ENCODE assay signal across 9 cellular contexts in the genomic region with DNA sequence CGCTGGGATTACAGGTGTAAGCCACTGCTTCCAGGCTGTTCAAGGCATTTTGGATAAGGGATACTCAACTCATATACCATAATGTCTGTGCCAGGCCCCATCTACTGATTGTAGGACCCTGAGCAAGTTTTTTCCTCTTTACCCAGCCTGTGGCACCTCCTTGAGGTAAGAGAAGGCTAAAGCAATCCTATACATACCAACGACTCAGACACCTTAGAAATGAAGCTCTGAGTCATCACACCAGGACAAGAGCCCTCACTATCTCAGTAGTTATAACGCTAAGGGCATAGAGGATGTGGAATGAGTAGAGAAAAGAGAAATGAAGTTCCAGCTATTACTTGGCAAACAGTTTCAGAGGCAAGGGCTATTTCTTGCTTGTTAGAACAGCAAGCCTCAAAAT. TPM values are rescaled to one million over a fixed set of nuclear protein-coding genes. Genes with fewer than 3 reads are reported as not detected.
DNase-seq lines count a peak whose midpoint lies in the region; ATAC-seq and TF ChIP-seq lines count a peak whose summit lies in the region.
"Had no signal": no experiment of that assay in that cellular context is flagged by ENCODE, and none has a peak within 500 bp of the region (broad histone marks: within the 10 kb centered on the region; RNA-seq: fewer than 3 reads in every experiment).

No MANE protein-coding gene starts in this region.

- DNase-seq in NOMO-1 (lab: John Stamatoyannopoulos, UW; ENCODE audit: unreplicated experiment in 2 of 2) = peak; percentile 10 to 11
- no peak for DNase-seq in NOMO-1 treated with dmso at 0.1 percent for 144 hours (lab: John Stamatoyannopoulos, UW; ENCODE audit: unreplicated experiment)
- DNase-seq in activated CD8-positive, alpha-beta T cell treated with anti-CD3 and anti-CD28 coated beads, Interleukin-2, amount 10 ng/mL, durations not matched to agents 7 days and 5 days = peak; percentile 36
- DNase-seq in natural killer cell treated with Interleukin-12 subunit alpha and Interleukin-12 subunit beta and Interleukin-15 and Interleukin-18, amount 100 ng/mL, for 72 hours (ENCODE audit: low spot score) = no peak
- no peak for DNase-seq in NCI-H146 (lab: John Stamatoyannopoulos, UW)
- DNase-seq in GM03348 (ENCODE audit: low spot score) = no peak
- DNase-seq: NCI-H774 had no signal

- CTCF ChIA-PET in activated CD8-positive, alpha-beta T cell treated with anti-CD3 and anti-CD28 coated beads, Interleukin-2, amount 10 ng/mL, durations not matched to agents 7 days and 5 days (lab: Charles Lee) = interaction anchor here (0.7 to 2.6 kb wide), 17 partner anchors 12 to 257 kb away, joined by 3 to 16 read pairs (median 4); partner anchors contain the start of genes NDRG3, RAB5IF and SLA2

- H3K27me3 Mint-ChIP-seq in activated CD8-positive, alpha-beta T cell treated with anti-CD3 and anti-CD28 coated beads, Interleukin-2, amount 10 ng/mL, durations not matched to agents 7 days and 5 days (ENCODE audit: low read depth) = no peaks in the 10 kb centered on the region
- no peaks in the 10 kb centered on the region for H3K27me3 Mint-ChIP-seq in natural killer cell treated with Interleukin-12 subunit alpha and Interleukin-12 subunit beta and Interleukin-15 and Interleukin-18, amount 100 ng/mL, for 72 hours

- H3K27ac Mint-ChIP-seq in activated CD8-positive, alpha-beta T cell treated with anti-CD3 and anti-CD28 coated beads, Interleukin-2, amount 10 ng/mL, durations not matched to agents 7 days and 5 days = no peak overlapping the region
- H3K27ac Mint-ChIP-seq in natural killer cell treated with Interleukin-12 subunit alpha and Interleukin-12 subunit beta and Interleukin-15 and Interleukin-18, amount 100 ng/mL, for 72 hours = no peak overlapping the region

- H3K4me1 Mint-ChIP-seq in activated CD8-positive, alpha-beta T cell treated with anti-CD3 and anti-CD28 coated beads, Interleukin-2, amount 10 ng/mL, durations not matched to agents 7 days and 5 days (ENCODE audit: low read depth) = peaks cover 32% of the 10 kb centered on the region
- peaks cover 9 to 12% of the 10 kb centered on the region in 2 donors for H3K4me1 Mint-ChIP-seq in natural killer cell treated with Interleukin-12 subunit alpha and Interleukin-12 subunit beta and Interleukin-15 and Interleukin-18, amount 100 ng/mL, for 72 hours (ENCODE audit: low read depth in 2 of 2)

- POLR2A ChIA-PET in activated CD8-positive, alpha-beta T cell treated with anti-CD3 and anti-CD28 coated beads, Interleukin-2, amount 10 ng/mL, durations not matched to agents 7 days and 5 days (lab: Charles Lee) = interaction anchor here (0.7 kb wide), 2 partner anchors 11 to 65 kb away, joined by 3 to 4 read pairs; no protein-coding TSS in a partner anchor

- peak; percentile 63 for ATAC-seq in activated CD8-positive, alpha-beta T cell treated with anti-CD3 and anti-CD28 coated beads, Interleukin-2, amount 10 ng/mL, durations not matched to agents 7 days and 5 days
- peak; percentile 52 to 86 for ATAC-seq in natural killer cell treated with Interleukin-12 subunit alpha and Interleukin-12 subunit beta and Interleukin-15 and Interleukin-18, amount 100 ng/mL, for 72 hours
- no peak for ATAC-seq in GM19351 (IDR thresholded peaks at IDR 0.05; ENCODE audit: unreplicated experiment)

- TF ChIP-seq RAD21 in Ishikawa (IDR thresholded peaks at IDR 0.05; ENCODE audit: low read depth) = peak; percentile 43

- H3K4me3 Mint-ChIP-seq in activated CD8-positive, alpha-beta T cell treated with anti-CD3 and anti-CD28 coated beads, Interleukin-2, amount 10 ng/mL, durations not matched to agents 7 days and 5 days = no peak overlapping the region
- H3K4me3 Mint-ChIP-seq in natural killer cell treated with Interleukin-12 subunit alpha and Interleukin-12 subunit beta and Interleukin-15 and Interleukin-18, amount 100 ng/mL, for 72 hours = no peak overlapping the region

- TF ChIP-seq EP300 in Ishikawa (IDR thresholded peaks at IDR 0.05; ENCODE audit: borderline replicate concordance) = no peak

- peaks cover 3% of the 10 kb centered on the region for H3K36me3 Mint-ChIP-seq in activated CD8-positive, alpha-beta T cell treated with anti-CD3 and anti-CD28 coated beads, Interleukin-2, amount 10 ng/mL, durations not matched to agents 7 days and 5 days (ENCODE audit: low read depth)
- H3K36me3 Mint-ChIP-seq in natural killer cell treated with Interleukin-12 subunit alpha and Interleukin-12 subunit beta and Interleukin-15 and Interleukin-18, amount 100 ng/mL, for 72 hours = no peaks in the 10 kb centered on the region

- no peaks in the 10 kb centered on the region for H3K9me3 Mint-ChIP-seq in activated CD8-positive, alpha-beta T cell treated with anti-CD3 and anti-CD28 coated beads, Interleukin-2, amount 10 ng/mL, durations not matched to agents 7 days and 5 days (ENCODE audit: insufficient read depth)
- H3K9me3 Mint-ChIP-seq in natural killer cell treated with Interleukin-12 subunit alpha and Interleukin-12 subunit beta and Interleukin-15 and Interleukin-18, amount 100 ng/mL, for 72 hours = no peaks in the 10 kb centered on the region

TF ChIP-seq in Ishikawa, 13 proteins besides CTCF, POLR2A, EP300 and RAD21:
- TF ChIP-seq NFIC (IDR thresholded peaks at IDR 0.05) (no peak), CREB1 (IDR thresholded peaks at IDR 0.05; ENCODE audit: low read depth) (no peak), TCF12 (IDR thresholded peaks at IDR 0.05; ENCODE audit: low read depth) (no peak), TAF1 (IDR thresholded peaks at IDR 0.05; ENCODE audit: low read depth) (no peak), TEAD4 (IDR thresholded peaks at IDR 0.05) (no peak), FOXM1 (IDR thresholded peaks at IDR 0.05; ENCODE audit: borderline replicate concordance, low read depth) (no peak), USF1 (IDR thresholded peaks at IDR 0.05) (no peak), EGR1 (IDR thresholded peaks at IDR 0.05) (no peak), CEBPB (IDR thresholded peaks at IDR 0.05) (no peak)
TF ChIP-seq in Ishikawa: peak in this region for 0.

RNA-seq across cellular contexts. Expression of gene NDRG3, which starts 16.9 kb away (rescaled TPM):
- 10 to 100 TPM; 37.2 to 39.4 TPM for total RNA-seq in activated CD8-positive, alpha-beta T cell treated with anti-CD3 and anti-CD28 coated beads, Interleukin-2, amount 10 ng/mL, durations not matched to agents 7 days and 5 days
- 10 to 100 TPM; 19.0 to 20.6 TPM for total RNA-seq in natural killer cell treated with Interleukin-12 subunit alpha and Interleukin-12 subunit beta and Interleukin-15 and Interleukin-18, amount 100 ng/mL, for 72 hours

RNA-seq across cellular contexts. Expression of gene DSN1, which starts 44.6 kb away (rescaled TPM):
- total RNA-seq in activated CD8-positive, alpha-beta T cell treated with anti-CD3 and anti-CD28 coated beads, Interleukin-2, amount 10 ng/mL, durations not matched to agents 7 days and 5 days = 10 to 100 TPM; 40.2 to 41.8 TPM
- 10 to 100 TPM; 21.6 to 29.1 TPM for total RNA-seq in natural killer cell treated with Interleukin-12 subunit alpha and Interleukin-12 subunit beta and Interleukin-15 and Interleukin-18, amount 100 ng/mL, for 72 hours

Comparison
In these comparisons a context has a peak if more than half of its experiments do, and no peak if none do; other contexts are left out.
1. DNase-seq: peak in NOMO-1 (2 of 2) and activated CD8-positive, alpha-beta T cell treated with anti-CD3 and anti-CD28 coated beads, Interleukin-2, amount 10 ng/mL, durations not matched to agents 7 days and 5 days (single experiment); none in NOMO-1 treated with dmso at 0.1 percent for 144 hours (single experiment), natural killer cell treated with Interleukin-12 subunit alpha and Interleukin-12 subunit beta and Interleukin-15 and Interleukin-18, amount 100 ng/mL, for 72 hours (single experiment), NCI-H146 (single experiment) and GM03348 (single experiment).